Comparison of ENCODE assay signal across 9 cellular contexts in the genomic region with DNA sequence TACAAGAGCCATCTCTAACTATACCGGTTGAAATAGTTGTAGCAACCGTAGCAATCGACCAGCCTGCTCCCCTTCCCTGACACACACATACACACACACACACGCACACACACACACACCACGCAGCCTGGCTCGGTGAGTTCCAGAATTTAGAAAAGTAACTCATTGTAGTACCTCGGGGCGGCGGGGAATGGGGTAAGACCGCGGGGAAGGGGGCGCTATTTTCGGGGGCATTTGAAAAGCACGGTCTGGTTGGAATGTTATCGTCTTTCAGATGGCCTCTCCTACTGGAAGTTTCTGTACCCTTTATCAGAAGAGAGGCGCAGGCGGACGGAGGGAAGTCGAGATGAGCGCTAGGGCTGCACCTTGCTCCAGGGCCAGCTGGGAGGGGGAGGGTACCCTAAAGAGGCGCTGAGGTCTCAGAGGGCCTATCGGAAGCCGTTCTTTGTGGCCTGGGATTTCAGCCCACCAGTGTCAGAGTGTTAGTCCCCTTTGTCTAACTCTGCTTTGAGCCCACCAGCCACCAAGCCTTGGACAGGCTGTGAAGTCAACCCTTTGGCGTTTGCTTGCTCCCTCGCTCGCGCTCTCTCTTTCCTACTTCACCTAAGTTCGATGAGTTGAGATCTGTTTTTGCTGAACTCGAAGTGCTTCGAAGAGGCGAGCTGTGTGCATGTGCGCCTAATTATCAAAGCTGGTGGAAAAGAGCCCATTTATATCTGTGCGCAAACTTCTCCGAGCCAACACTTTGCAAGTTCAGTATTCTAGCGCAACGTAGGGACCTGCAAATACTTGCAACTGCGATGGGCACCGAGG. TPM values are rescaled to one million over a fixed set of nuclear protein-coding genes. Genes with fewer than 3 reads are reported as not detected.
DNase-seq lines count a peak whose midpoint lies in the region; ATAC-seq and TF ChIP-seq lines count a peak whose summit lies in the region.
"Had no signal": no experiment of that assay in that cellular context is flagged by ENCODE, and none has a peak within 500 bp of the region (broad histone marks: within the 10 kb centered on the region; RNA-seq: fewer than 3 reads in every experiment).

No MANE protein-coding gene starts in this region.

- peak overlapping the region; percentile 81 for H3K4me2 ChIP-seq in skeletal muscle satellite cell (ENCODE audit: low read length)

- TF ChIP-seq POLR2A in Peyer's patch (IDR thresholded peaks at IDR 0.05): no peak

- DNase-seq in NCI-H1092 treated with DMSO at 0.1 percent for 48 hours (lab: John Stamatoyannopoulos, UW) (peak; percentile 44), NCI-H1092 (lab: John Stamatoyannopoulos, UW) (no peak), Peyer's patch (peak in 1 of 3 donors; percentile 39), epithelial cell of esophagus (ENCODE audit: low read depth) (peak; percentile 24), KG1 (lab: John Stamatoyannopoulos, UW) (no peak), SHP77 treated with DMSO at 0.1 percent for 48 hours (lab: John Stamatoyannopoulos, UW) (no peak)

- H3K36me3 ChIP-seq in Peyer's patch (no peaks in the 10 kb centered on the region), skeletal muscle satellite cell (ENCODE audit: insufficient read depth, low read length) (no peaks in the 10 kb centered on the region)

- H3K27me3 ChIP-seq in Peyer's patch (peaks cover 0 to 38% of the 10 kb centered on the region in 2 donors), skeletal muscle satellite cell (ENCODE audit: control insufficient read depth, insufficient read depth, low read length) (peaks cover 94% of the 10 kb centered on the region)

- ATAC-seq in GM21526 (IDR thresholded peaks at IDR 0.05; ENCODE audit: low FRiP score, unreplicated experiment): no peak

- TF ChIP-seq CTCF in Peyer's patch (IDR thresholded peaks at IDR 0.05): no peak
- no peak for TF ChIP-seq CTCF in epithelial cell of esophagus (IDR thresholded peaks at IDR 0.05; ENCODE audit: insufficient read depth, low read depth, low read length, missing control alignments)

- H3K4me3 ChIP-seq in Peyer's patch (peak overlapping the region in 3 of 4 donors; percentile 42 to 46 (median 44)), epithelial cell of esophagus (ENCODE audit: low read length) (no peak overlapping the region), skeletal muscle satellite cell (ENCODE audit: low read length) (peak overlapping the region; percentile 53)
- H3K4me3 ChIP-seq: lung had no signal

- peaks cover 9 to 44% (median 36%) of the 10 kb centered on the region in 4 donors for H3K4me1 ChIP-seq in Peyer's patch
- peaks cover 25% of the 10 kb centered on the region for H3K4me1 ChIP-seq in skeletal muscle satellite cell (ENCODE audit: control insufficient read depth, insufficient read depth, low read length)

- no peak overlapping the region for H3K9ac ChIP-seq in skeletal muscle satellite cell (ENCODE audit: low read depth, low read length)

- no peak overlapping the region for H3K27ac ChIP-seq in Peyer's patch

- H3K9me3 ChIP-seq in Peyer's patch: no peaks in the 10 kb centered on the region
- H3K9me3 ChIP-seq in skeletal muscle satellite cell (replicated peaks; ENCODE audit: low read length): no peaks in the 10 kb centered on the region

RNA-seq across cellular contexts. Expression of gene COL2A1, which starts 0.8 kb away (rescaled TPM):
- total RNA-seq in Peyer's patch: 1 to 10 TPM in 1 of 4 donors, under 1 TPM in 2, not detected in 1; 0.18 to 6.6 (median 0.27) TPM
- 0.51 TPM in 1 of 2 replicates, not detected in the other for total RNA-seq in skeletal muscle satellite cell (2012; rRNA removed)

RNA-seq across cellular contexts. Expression of gene TMEM106C, which starts 40.0 kb away (rescaled TPM):
- 100 to 1,000 TPM in 3 of 4 donors, 10 to 100 TPM in 1; 80.9 to 326 (median 241) TPM for total RNA-seq in Peyer's patch
- 27.6 and 38.4 TPM in 2 replicates for total RNA-seq in skeletal muscle satellite cell (2012; rRNA removed)

Comparison
In these comparisons a context has a peak if more than half of its experiments do, and no peak if none do; other contexts are left out.
1. DNase-seq: peak in NCI-H1092 treated with DMSO at 0.1 percent for 48 hours (single experiment) and epithelial cell of esophagus (single experiment); none in NCI-H1092 (single experiment), KG1 (single experiment) and SHP77 treated with DMSO at 0.1 percent for 48 hours (single experiment).